ENCODE assay signal across 9 cellular contexts in the genomic region with DNA sequence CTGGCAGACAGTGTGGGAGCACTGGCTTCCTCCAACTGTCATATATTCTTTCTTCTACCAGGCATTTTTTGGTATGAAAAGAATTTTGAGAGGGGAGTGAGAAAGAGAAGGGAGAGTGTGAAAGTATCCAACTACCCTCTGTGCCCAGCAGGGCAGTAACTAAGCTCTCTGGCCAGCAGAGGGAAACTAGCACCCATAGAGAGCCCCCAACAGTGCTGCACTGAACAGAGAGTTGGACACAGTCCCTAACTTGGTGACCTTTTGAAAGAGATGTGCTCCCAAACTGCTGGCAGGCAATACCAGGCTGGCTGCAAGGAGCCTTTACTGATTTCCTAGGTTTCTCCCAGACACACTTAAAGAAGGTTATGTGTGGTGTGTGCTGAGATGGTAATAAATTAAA.
DNase-seq lines count a peak whose midpoint lies in the region; ATAC-seq and TF ChIP-seq lines count a peak whose summit lies in the region.
"Had no signal": no experiment of that assay in that cellular context is flagged by ENCODE, and none has a peak within 500 bp of the region (broad histone marks: within the 10 kb centered on the region; RNA-seq: fewer than 3 reads in every experiment).

No MANE protein-coding gene starts in this region.

- DNase-seq in NCI-H1092 treated with DMSO at 0.1 percent for 48 hours (lab: John Stamatoyannopoulos, UW) (peak; percentile 18), NCI-H1092 (lab: John Stamatoyannopoulos, UW) (no peak), amniotic epithelial cell (ENCODE audit: low read depth) (peak; percentile 33), iPS-NIHi11 (ENCODE audit: low spot score) (peak; percentile 46), tibial artery (peak in 1 of 2 donors; percentile 71), NCI-H128 (lab: John Stamatoyannopoulos, UW; ENCODE audit: unreplicated experiment) (no peak), NCI-H2081 treated with DMSO at 0.1 percent for 48 hours (lab: John Stamatoyannopoulos, UW) (no peak)

- H3K36me3 ChIP-seq in tibial artery = no peaks in the 10 kb centered on the region
- H3K36me3 ChIP-seq: BLaER1 treated with 17β-estradiol and CSF1 and Interleukin-3, amounts not matched to agents 10 nM and 100 nM had no signal

- H3K9me3 ChIP-seq in tibial artery = no peaks in the 10 kb centered on the region
- H3K9me3 ChIP-seq: BLaER1 treated with 17β-estradiol and CSF1 and Interleukin-3, amounts not matched to agents 10 nM and 100 nM had no signal

- no peaks in the 10 kb centered on the region for H3K27me3 ChIP-seq in tibial artery
- H3K27me3 ChIP-seq: BLaER1 treated with 17β-estradiol and CSF1 and Interleukin-3, amounts not matched to agents 10 nM and 100 nM had no signal

- intact Hi-C loops in tibial artery (cut with DNase I; ENCODE audit: low total_unique reads) = loop anchor here (10.0 kb wide), 1 partner anchor 165 kb away; no protein-coding TSS in a partner anchor

- peaks cover 0 to 37% (median 5%) of the 10 kb centered on the region in 4 donors for H3K4me1 ChIP-seq in tibial artery

- no peak overlapping the region for H3K4me3 ChIP-seq in tibial artery
- H3K4me3 ChIP-seq: BLaER1 treated with 17β-estradiol and CSF1 and Interleukin-3, amounts not matched to agents 10 nM and 100 nM had no signal

- no peak for ATAC-seq in GM21786 (IDR thresholded peaks at IDR 0.05; ENCODE audit: unreplicated experiment)

- TF ChIP-seq CTCF in tibial artery (IDR thresholded peaks at IDR 0.05) = peak; percentile 54 to 63

- H3K27ac ChIP-seq in tibial artery = peak overlapping the region; percentile 32 to 35
- H3K27ac ChIP-seq: BLaER1 treated with 17β-estradiol and CSF1 and Interleukin-3, amounts not matched to agents 10 nM and 100 nM had no signal

Comparison
In these comparisons a context has a peak if more than half of its experiments do, and no peak if none do; other contexts are left out.
1. DNase-seq: peak in NCI-H1092 treated with DMSO at 0.1 percent for 48 hours (single experiment), amniotic epithelial cell (single experiment) and iPS-NIHi11 (single experiment); none in NCI-H1092 (single experiment), NCI-H128 (single experiment) and NCI-H2081 treated with DMSO at 0.1 percent for 48 hours (single experiment).